In the genomic region with DNA sequence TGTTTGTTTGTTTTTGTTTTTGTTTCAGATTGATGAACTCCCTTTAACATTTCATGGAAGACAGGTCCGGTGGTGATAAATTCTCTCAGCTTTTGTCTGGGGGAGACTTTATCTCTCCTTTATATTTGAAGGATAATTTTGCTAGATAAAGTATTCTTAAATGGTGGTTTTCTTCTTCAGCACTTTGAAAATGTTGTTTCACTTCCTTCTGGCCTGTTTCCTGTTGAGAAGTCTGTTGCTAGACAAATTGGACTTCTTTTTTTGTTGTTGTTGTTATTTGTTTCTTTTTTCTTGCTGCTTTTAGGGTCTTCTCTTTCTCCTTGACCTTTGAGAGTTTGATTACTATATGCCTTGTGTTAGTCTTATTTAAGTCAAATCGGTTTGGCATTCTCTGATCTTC, we compare ENCODE assay signal across 27 cellular contexts. TPM values are rescaled to one million over a fixed set of nuclear protein-coding genes. Genes with fewer than 3 reads are reported as not detected.
"Had no signal": no experiment of that assay in that cellular context is flagged by ENCODE, and none has a peak within 500 bp of the region (broad histone marks: within the 10 kb centered on the region; RNA-seq: fewer than 3 reads in every experiment).

No MANE protein-coding gene starts in this region.

- DNase-seq: activated CD4-positive, alpha-beta memory T cell treated with anti-CD3 and anti-CD28 coated beads, Interleukin-2, amount 10 ng/mL, durations not matched to agents 7 days and 5 days; activated CD4-positive, alpha-beta T cell treated with anti-CD3 and anti-CD28 coated beads for 36 hours; activated CD4-positive, alpha-beta T cell treated with anti-CD3 and anti-CD28 coated beads, Interleukin-2, amount 50 U/mL, for 1 hour; activated gamma-delta T cell; activated naive CD4-positive, alpha-beta T cell treated with anti-CD3 and anti-CD28 coated beads for 36 hours; activated T-cell treated with anti-CD3 and anti-CD28 coated beads for 4 hours; activated T-cell treated with anti-CD3 and anti-CD28 coated beads, Interleukin-2, amount 50 U/mL, for 48 hours; brain microvascular endothelial cell; cerebellar nuclear complex; NCI-H1048; NCI-H1930; NCI-H2171; NCI-H2227 treated with DMSO at 0.1 percent for 48 hours; NCI-H446 treated with DMSO at 0.1 percent for 48 hours; NCI-H526; NCI-H774; PC-9; SHP77 treated with DMSO at 0.1 percent for 48 hours; T-helper 1 cell; WERI-Rb-1 had no signal

- H3K4me2 ChIP-seq: PC-9 had no signal

- H2AFZ ChIP-seq: PC-9 had no signal

- H3K27me3 ChIP-seq: brain microvascular endothelial cell, cardiac muscle cell had no signal

- H3K36me3 ChIP-seq: brain microvascular endothelial cell, cardiac muscle cell, WERI-Rb-1 had no signal

- H3K4me3 ChIP-seq: cardiac muscle cell, K562, PC-9, SK-N-MC had no signal

- FAIRE-seq: colon, K562 had no signal

- H3K27ac ChIP-seq: brain microvascular endothelial cell, cardiac muscle cell, PC-9, SK-N-MC, WERI-Rb-1 had no signal

RNA-seq across cellular contexts. Expression of gene CRP, which starts 50.8 kb away (rescaled TPM):
- total RNA-seq: activated CD4-positive, alpha-beta memory T cell treated with anti-CD3 and anti-CD28 coated beads, Interleukin-2, amount 10 ng/mL, durations not matched to agents 7 days and 5 days; activated CD4-positive, alpha-beta T cell treated with anti-CD3 and anti-CD28 coated beads for 36 hours; activated CD8-positive, alpha-beta memory T cell treated with anti-CD3 and anti-CD28 coated beads for 36 hours; activated naive CD4-positive, alpha-beta T cell treated with anti-CD3 and anti-CD28 coated beads for 36 hours; activated T-helper 17 cell treated with anti-CD3 and anti-CD28 coated beads, Interleukin-2, amount 50 U/mL, for 72 hours; cardiac muscle cell; PC-9; T-helper 2 cell treated with Interferon-gamma antibody and Interleukin-4, amounts not matched to agents 100 ng/mL and 5 ng/mL, for 36 hours had no signal
- polyA plus RNA-seq: cardiac muscle cell, K562 had no signal
